ENCODE assay signal across 1 cellular context in genomic region chr2:106304612-106305184, GRCh38.
TF ChIP-seq lines count a peak whose summit lies in the region.

No MANE protein-coding gene starts in this region.

TF ChIP-seq in liver, 16 proteins besides CTCF, POLR2A, EP300 and RAD21 (continued from another document):
- TF ChIP-seq REST (IDR thresholded peaks at IDR 0.05) (peak; percentile 41), EGR1 (IDR thresholded peaks at IDR 0.05; ENCODE audit: low read depth in 2 of 2) (peak in 1 of 2 donors; percentile 30), FOXA2 (IDR thresholded peaks at IDR 0.05) (peak; percentile 43), RXRA (IDR thresholded peaks at IDR 0.05) (peak; percentile 89 to 92), ATF3 (IDR thresholded peaks at IDR 0.05) (no peak), GABPA (IDR thresholded peaks at IDR 0.05 in 1 of 2, conservative IDR thresholded peaks at IDR 0.05 in 1 of 2) (peak in 1 of 2 donors; percentile 23)
